In genomic region chr12:120194534-120195395, GRCh38 we compare ENCODE assay signal across 1 cellular context.
TF ChIP-seq lines count a peak whose summit lies in the region.

A gene with protein sequence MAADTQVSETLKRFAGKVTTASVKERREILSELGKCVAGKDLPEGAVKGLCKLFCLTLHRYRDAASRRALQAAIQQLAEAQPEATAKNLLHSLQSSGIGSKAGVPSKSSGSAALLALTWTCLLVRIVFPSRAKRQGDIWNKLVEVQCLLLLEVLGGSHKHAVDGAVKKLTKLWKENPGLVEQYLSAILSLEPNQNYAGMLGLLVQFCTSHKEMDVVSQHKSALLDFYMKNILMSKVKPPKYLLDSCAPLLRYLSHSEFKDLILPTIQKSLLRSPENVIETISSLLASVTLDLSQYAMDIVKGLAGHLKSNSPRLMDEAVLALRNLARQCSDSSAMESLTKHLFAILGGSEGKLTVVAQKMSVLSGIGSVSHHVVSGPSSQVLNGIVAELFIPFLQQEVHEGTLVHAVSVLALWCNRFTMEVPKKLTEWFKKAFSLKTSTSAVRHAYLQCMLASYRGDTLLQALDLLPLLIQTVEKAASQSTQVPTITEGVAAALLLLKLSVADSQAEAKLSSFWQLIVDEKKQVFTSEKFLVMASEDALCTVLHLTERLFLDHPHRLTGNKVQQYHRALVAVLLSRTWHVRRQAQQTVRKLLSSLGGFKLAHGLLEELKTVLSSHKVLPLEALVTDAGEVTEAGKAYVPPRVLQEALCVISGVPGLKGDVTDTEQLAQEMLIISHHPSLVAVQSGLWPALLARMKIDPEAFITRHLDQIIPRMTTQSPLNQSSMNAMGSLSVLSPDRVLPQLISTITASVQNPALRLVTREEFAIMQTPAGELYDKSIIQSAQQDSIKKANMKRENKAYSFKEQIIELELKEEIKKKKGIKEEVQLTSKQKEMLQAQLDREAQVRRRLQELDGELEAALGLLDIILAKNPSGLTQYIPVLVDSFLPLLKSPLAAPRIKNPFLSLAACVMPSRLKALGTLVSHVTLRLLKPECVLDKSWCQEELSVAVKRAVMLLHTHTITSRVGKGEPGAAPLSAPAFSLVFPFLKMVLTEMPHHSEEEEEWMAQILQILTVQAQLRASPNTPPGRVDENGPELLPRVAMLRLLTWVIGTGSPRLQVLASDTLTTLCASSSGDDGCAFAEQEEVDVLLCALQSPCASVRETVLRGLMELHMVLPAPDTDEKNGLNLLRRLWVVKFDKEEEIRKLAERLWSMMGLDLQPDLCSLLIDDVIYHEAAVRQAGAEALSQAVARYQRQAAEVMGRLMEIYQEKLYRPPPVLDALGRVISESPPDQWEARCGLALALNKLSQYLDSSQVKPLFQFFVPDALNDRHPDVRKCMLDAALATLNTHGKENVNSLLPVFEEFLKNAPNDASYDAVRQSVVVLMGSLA (N-terminal part only) (minus strand): TSS chr12:120194715. CDS start chr12:120194697, 18 bp downstream.

TF ChIP-seq in K562, 482 proteins besides CTCF, POLR2A, EP300 and RAD21 (continued from another document):
- TF ChIP-seq NRF1 (conservative IDR thresholded peaks at IDR 0.05 in 1 of 2, IDR thresholded peaks at IDR 0.05 in 1 of 2) (peak in 1 of 2 experiments; percentile 28; a peak in 1 of 4 replicates), ZNF584 (CRISPR knock-in tag; IDR thresholded peaks at IDR 0.05; ENCODE audit: low read depth) (peak; percentile 58; the same call in 1 of the 2 replicates), SREBF1 (IDR thresholded peaks at IDR 0.05; ENCODE audit: borderline replicate concordance, low read depth, low read length) (peak; percentile 76; the same call in 1 of the 2 replicates), OTX1 (CRISPR knock-in tag; IDR thresholded peaks at IDR 0.05) (peak; percentile 82; the same call in 1 of the 2 replicates), ASH1L (IDR thresholded peaks at IDR 0.05; ENCODE audit: borderline replicate concordance, low read depth, partially characterized antibody) (no peak), HDAC8 (tag; IDR thresholded peaks at IDR 0.05) (peak; percentile 93; the same call in 1 of the 2 replicates), ID3 (CRISPR knock-in tag; IDR thresholded peaks at IDR 0.05) (no peak), ID3 (tag; IDR thresholded peaks at IDR 0.05) (peak; percentile 92), FOXA1 (IDR thresholded peaks at IDR 0.05; ENCODE audit: borderline replicate concordance) (no peak), ZNF449 (CRISPR knock-in tag; IDR thresholded peaks at IDR 0.05) (0 out of 2 replicates have a peak, but pooled peaks have one; percentile 6), ZNF263 (CRISPR knock-in tag; IDR thresholded peaks at IDR 0.05; ENCODE audit: borderline replicate concordance) (peak; percentile 53; the same call in 1 of the 2 replicates), MAFG (tag; conservative IDR thresholded peaks at IDR 0.05) (peak; percentile 29; the same call in 1 of the 2 replicates), ZKSCAN3 (CRISPR knock-in tag; IDR thresholded peaks at IDR 0.05) (no peak), KDM4B (IDR thresholded peaks at IDR 0.05; ENCODE audit: borderline replicate concordance in 2 of 2, low read depth in 1 of 2) (peak in 1 of 2 experiments; percentile 97; a peak in 2 of 4 replicates), FIP1L1 (IDR thresholded peaks at IDR 0.05; ENCODE audit: low read depth, low read length, poor library complexity, severe bottlenecking) (peak; percentile 99), COPS2 (conservative IDR thresholded peaks at IDR 0.05) (no peak), MXD1 (CRISPR knock-in tag; IDR thresholded peaks at IDR 0.05; ENCODE audit: borderline replicate concordance, poor library complexity, severe bottlenecking) (peak; percentile 79), HSF4 (CRISPR knock-in tag; IDR thresholded peaks at IDR 0.05; ENCODE audit: borderline replicate concordance) (peak; percentile 74; the same call in 1 of the 2 replicates), XRCC5 (IDR thresholded peaks at IDR 0.05; ENCODE audit: low read depth, low read length) (0 out of 2 replicates have a peak, but pooled peaks have one; percentile 14), TEAD4 (IDR thresholded peaks at IDR 0.05; ENCODE audit: low read length) (no peak), TEAD4 (CRISPR knock-in tag; IDR thresholded peaks at IDR 0.05; ENCODE audit: borderline replicate concordance) (peak; percentile 21; the same call in 1 of the 2 replicates), HNRNPK (IDR thresholded peaks at IDR 0.05; ENCODE audit: low read depth, low read length, poor library complexity, severe bottlenecking) (peak; percentile 70), HEY1 (CRISPR knock-in tag; IDR thresholded peaks at IDR 0.05; ENCODE audit: borderline replicate concordance) (no peak), KLF1 (tag; IDR thresholded peaks at IDR 0.05) (peak; percentile 88), SNRNP70 (optimal IDR thresholded peaks at IDR 0.05; ENCODE audit: low read depth, low read length) (no peak), MEIS2 (IDR thresholded peaks at IDR 0.05; ENCODE audit: partially characterized antibody) (peak; percentile 7), TSC22D4 (tag; IDR thresholded peaks at IDR 0.05) (no peak), CHD2 (IDR thresholded peaks at IDR 0.05; ENCODE audit: low read depth, low read length) (peak; percentile 58), SIN3A (IDR thresholded peaks at IDR 0.05; ENCODE audit: borderline replicate concordance in 2 of 2, control insufficient read depth in 1 of 2, low read depth in 2 of 2, low read length in 2 of 2) (peak; percentile 50 to 71; a peak in 2 of 4 replicates), E2F3 (CRISPR knock-in tag; IDR thresholded peaks at IDR 0.05) (0 out of 2 replicates have a peak, but pooled peaks have one; percentile 51), ZNF174 (CRISPR knock-in tag; IDR thresholded peaks at IDR 0.05) (no peak), SAP30 (IDR thresholded peaks at IDR 0.05; ENCODE audit: borderline replicate concordance, insufficient read depth, low read depth, low read length, poor library complexity, severe bottlenecking) (peak; percentile 89), POLR2H (tag; IDR thresholded peaks at IDR 0.05; ENCODE audit: low read depth) (peak; percentile 73), MBD2 (IDR thresholded peaks at IDR 0.05; ENCODE audit: borderline replicate concordance, low read depth) (peak; percentile 67; the same call in 1 of the 2 replicates), MAZ (CRISPR knock-in tag; conservative IDR thresholded peaks at IDR 0.05 in 1 of 2, IDR thresholded peaks at IDR 0.05 in 1 of 2) (peak in 1 of 2 experiments; percentile 61), HNRNPUL1 (IDR thresholded peaks at IDR 0.05; ENCODE audit: low read length) (no peak), IFI16 (CRISPR knock-in tag; IDR thresholded peaks at IDR 0.05) (no peak)
- TF ChIP-seq, protein P1, sequence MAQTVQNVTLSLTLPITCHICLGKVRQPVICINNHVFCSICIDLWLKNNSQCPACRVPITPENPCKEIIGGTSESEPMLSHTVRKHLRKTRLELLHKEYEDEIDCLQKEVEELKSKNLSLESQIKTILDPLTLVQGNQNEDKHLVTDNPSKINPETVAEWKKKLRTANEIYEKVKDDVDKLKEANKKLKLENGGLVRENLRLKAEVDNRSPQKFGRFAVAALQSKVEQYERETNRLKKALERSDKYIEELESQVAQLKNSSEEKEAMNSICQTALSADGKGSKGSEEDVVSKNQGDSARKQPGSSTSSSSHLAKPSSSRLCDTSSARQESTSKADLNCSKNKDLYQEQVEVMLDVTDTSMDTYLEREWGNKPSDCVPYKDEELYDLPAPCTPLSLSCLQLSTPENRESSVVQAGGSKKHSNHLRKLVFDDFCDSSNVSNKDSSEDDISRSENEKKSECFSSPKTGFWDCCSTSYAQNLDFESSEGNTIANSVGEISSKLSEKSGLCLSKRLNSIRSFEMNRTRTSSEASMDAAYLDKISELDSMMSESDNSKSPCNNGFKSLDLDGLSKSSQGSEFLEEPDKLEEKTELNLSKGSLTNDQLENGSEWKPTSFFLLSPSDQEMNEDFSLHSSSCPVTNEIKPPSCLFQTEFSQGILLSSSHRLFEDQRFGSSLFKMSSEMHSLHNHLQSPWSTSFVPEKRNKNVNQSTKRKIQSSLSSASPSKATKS (CRISPR knock-in tag; IDR thresholded peaks at IDR 0.05) = no peak
- TF ChIP-seq, protein P2, sequence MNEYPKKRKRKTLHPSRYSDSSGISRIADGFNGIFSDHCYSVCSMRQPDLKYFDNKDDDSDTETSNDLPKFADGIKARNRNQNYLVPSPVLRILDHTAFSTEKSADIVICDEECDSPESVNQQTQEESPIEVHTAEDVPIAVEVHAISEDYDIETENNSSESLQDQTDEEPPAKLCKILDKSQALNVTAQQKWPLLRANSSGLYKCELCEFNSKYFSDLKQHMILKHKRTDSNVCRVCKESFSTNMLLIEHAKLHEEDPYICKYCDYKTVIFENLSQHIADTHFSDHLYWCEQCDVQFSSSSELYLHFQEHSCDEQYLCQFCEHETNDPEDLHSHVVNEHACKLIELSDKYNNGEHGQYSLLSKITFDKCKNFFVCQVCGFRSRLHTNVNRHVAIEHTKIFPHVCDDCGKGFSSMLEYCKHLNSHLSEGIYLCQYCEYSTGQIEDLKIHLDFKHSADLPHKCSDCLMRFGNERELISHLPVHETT (CRISPR knock-in tag; conservative IDR thresholded peaks at IDR 0.05 in 1 of 2, IDR thresholded peaks at IDR 0.05 in 1 of 2) = peak in 1 of 2 experiments; percentile 87; a peak in 2 of 4 replicates
- TF ChIP-seq, protein P3, sequence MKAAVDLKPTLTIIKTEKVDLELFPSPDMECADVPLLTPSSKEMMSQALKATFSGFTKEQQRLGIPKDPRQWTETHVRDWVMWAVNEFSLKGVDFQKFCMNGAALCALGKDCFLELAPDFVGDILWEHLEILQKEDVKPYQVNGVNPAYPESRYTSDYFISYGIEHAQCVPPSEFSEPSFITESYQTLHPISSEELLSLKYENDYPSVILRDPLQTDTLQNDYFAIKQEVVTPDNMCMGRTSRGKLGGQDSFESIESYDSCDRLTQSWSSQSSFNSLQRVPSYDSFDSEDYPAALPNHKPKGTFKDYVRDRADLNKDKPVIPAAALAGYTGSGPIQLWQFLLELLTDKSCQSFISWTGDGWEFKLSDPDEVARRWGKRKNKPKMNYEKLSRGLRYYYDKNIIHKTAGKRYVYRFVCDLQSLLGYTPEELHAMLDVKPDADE (conservative IDR thresholded peaks at IDR 0.05; ENCODE audit: control insufficient read depth, low read depth, low read length) = peak; percentile 88
- TF ChIP-seq, protein P4, sequence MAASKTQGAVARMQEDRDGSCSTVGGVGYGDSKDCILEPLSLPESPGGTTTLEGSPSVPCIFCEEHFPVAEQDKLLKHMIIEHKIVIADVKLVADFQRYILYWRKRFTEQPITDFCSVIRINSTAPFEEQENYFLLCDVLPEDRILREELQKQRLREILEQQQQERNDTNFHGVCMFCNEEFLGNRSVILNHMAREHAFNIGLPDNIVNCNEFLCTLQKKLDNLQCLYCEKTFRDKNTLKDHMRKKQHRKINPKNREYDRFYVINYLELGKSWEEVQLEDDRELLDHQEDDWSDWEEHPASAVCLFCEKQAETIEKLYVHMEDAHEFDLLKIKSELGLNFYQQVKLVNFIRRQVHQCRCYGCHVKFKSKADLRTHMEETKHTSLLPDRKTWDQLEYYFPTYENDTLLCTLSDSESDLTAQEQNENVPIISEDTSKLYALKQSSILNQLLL (CRISPR knock-in tag; IDR thresholded peaks at IDR 0.05; ENCODE audit: borderline replicate concordance) = 0 out of 2 replicates have a peak, but pooled peaks have one; percentile 8
- TF ChIP-seq, protein P5, sequence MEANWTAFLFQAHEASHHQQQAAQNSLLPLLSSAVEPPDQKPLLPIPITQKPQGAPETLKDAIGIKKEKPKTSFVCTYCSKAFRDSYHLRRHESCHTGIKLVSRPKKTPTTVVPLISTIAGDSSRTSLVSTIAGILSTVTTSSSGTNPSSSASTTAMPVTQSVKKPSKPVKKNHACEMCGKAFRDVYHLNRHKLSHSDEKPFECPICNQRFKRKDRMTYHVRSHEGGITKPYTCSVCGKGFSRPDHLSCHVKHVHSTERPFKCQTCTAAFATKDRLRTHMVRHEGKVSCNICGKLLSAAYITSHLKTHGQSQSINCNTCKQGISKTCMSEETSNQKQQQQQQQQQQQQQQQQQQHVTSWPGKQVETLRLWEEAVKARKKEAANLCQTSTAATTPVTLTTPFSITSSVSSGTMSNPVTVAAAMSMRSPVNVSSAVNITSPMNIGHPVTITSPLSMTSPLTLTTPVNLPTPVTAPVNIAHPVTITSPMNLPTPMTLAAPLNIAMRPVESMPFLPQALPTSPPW (CRISPR knock-in tag; IDR thresholded peaks at IDR 0.05) = peak; percentile 68; the same call in 1 of the 2 replicates
- TF ChIP-seq, protein P6, sequence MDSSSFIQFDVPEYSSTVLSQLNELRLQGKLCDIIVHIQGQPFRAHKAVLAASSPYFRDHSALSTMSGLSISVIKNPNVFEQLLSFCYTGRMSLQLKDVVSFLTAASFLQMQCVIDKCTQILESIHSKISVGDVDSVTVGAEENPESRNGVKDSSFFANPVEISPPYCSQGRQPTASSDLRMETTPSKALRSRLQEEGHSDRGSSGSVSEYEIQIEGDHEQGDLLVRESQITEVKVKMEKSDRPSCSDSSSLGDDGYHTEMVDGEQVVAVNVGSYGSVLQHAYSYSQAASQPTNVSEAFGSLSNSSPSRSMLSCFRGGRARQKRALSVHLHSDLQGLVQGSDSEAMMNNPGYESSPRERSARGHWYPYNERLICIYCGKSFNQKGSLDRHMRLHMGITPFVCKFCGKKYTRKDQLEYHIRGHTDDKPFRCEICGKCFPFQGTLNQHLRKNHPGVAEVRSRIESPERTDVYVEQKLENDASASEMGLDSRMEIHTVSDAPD (CRISPR knock-in tag; IDR thresholded peaks at IDR 0.05) = peak; percentile 49; the same call in 1 of the 2 replicates
TF ChIP-seq in K562: peak in this region for 173.
